ENCODE assay signal across 8 cellular contexts in the genomic region with DNA sequence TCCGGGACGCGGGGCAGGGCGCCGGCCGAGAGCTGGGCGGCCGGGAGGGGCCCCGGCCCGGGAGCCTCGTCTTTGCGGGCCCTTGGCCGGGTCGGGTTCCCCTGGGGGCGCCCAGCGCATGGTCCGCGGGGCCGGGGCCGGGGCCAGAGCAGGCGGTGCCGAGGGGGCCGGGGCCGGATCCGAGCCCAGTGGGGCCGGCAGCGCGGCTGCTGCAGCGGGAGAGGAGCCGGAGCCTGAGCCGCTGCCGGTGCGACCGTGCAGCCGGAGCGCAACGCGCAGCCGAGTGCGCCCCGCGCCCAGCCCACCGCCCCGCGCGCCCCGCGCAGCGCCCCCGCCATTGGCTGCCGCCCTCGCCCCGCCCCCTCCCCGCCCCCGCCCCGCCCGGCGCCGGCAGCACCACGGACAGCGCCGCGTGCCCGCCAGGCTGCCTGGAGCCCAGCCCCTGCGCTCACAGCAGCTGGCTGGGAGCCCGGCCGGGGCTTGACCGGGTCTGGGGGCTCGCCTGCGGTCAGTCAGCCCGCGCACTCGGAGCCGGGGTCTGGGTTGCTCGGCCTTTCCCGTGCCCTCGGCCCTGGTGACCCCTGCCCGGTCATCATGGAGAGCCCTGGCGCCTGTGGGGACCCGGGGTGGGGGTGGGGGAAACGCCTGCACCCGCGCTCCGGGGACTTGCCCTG. TPM values are rescaled to one million over a fixed set of nuclear protein-coding genes. Genes with fewer than 3 reads are reported as not detected.
A peak's percentile ranks its signal among the peaks of the same experiment; 100 is the strongest.
DNase-seq lines count a peak whose midpoint lies in the region; ATAC-seq and TF ChIP-seq lines count a peak whose summit lies in the region.

A gene (minus strand): TSS at position 287 of the 674 bp plus-strand sequence. CDS start 308 bp downstream, outside the sequence.

- no peak within 1 kb of the TSS for H3K27ac ChIP-seq in CD8-positive, alpha-beta memory T cell (ENCODE audit: low read depth, low read length)
- no peak within 1 kb of the TSS for H3K27ac ChIP-seq in right lobe of liver
- H3K27ac ChIP-seq in testis = no peak within 1 kb of the TSS

- H3K27me3 Mint-ChIP-seq in CD8-positive, alpha-beta memory T cell = peaks cover 34 to 38% of the 10 kb centered on the region in 2 donors
- H3K27me3 Mint-ChIP-seq in T-helper 2 cell treated with Interferon-gamma antibody and Interleukin-4, amounts not matched to agents 5 μg/mL and 100 μg/mL, for 36 hours (ENCODE audit: low read depth) = peaks cover 20% of the 10 kb centered on the region

- no peaks in the 10 kb centered on the region for H3K9me3 Mint-ChIP-seq in CD8-positive, alpha-beta memory T cell
- no peaks in the 10 kb centered on the region for H3K9me3 Mint-ChIP-seq in T-helper 2 cell treated with Interferon-gamma antibody and Interleukin-4, amounts not matched to agents 5 μg/mL and 100 μg/mL, for 36 hours

- peaks cover 0 to 3% (median 0%) of the 10 kb centered on the region in 3 donors for H3K4me1 Mint-ChIP-seq in CD8-positive, alpha-beta memory T cell
- no peaks in the 10 kb centered on the region for H3K4me1 Mint-ChIP-seq in T-helper 2 cell treated with Interferon-gamma antibody and Interleukin-4, amounts not matched to agents 5 μg/mL and 100 μg/mL, for 36 hours (ENCODE audit: low read depth)

- H3K4me3 ChIP-seq in CD8-positive, alpha-beta memory T cell (ENCODE audit: low read length) = no peak within 1 kb of the TSS
- H3K4me3 ChIP-seq in right lobe of liver (peak within 1 kb of the TSS in 1 of 3 donors; percentile 52), testis (no peak within 1 kb of the TSS)

- intact Hi-C loops in right lobe of liver (cut with DNase I) = no loop called here
- intact Hi-C loops in testis (cut with DNase I; ENCODE audit: low total_unique reads) = no loop called here

- H3K4me1 ChIP-seq in CD8-positive, alpha-beta memory T cell (ENCODE audit: insufficient read depth, low read length) = no peaks in the 10 kb centered on the region
- peaks cover 0 to 9% (median 0%) of the 10 kb centered on the region in 4 donors for H3K4me1 ChIP-seq in right lobe of liver
- peaks cover 16% of the 10 kb centered on the region for H3K4me1 ChIP-seq in testis

- peak within 1 kb of the TSS in 6 of 7 donors; percentile 29 to 54 (median 49) for H3K4me3 Mint-ChIP-seq in CD8-positive, alpha-beta memory T cell
- peak within 1 kb of the TSS; percentile 26 for H3K4me3 Mint-ChIP-seq in T-helper 2 cell treated with Interferon-gamma antibody and Interleukin-4, amounts not matched to agents 5 μg/mL and 100 μg/mL, for 36 hours

- H3K27ac Mint-ChIP-seq in CD8-positive, alpha-beta memory T cell = peak within 1 kb of the TSS in 1 of 8 donors; percentile 67
- H3K27ac Mint-ChIP-seq in T-helper 2 cell treated with Interferon-gamma antibody and Interleukin-4, amounts not matched to agents 5 μg/mL and 100 μg/mL, for 36 hours = no peak within 1 kb of the TSS

- H3K27me3 ChIP-seq in CD8-positive, alpha-beta memory T cell (ENCODE audit: insufficient read depth, low read length, poor library complexity, severe bottlenecking) = peaks cover 34% of the 10 kb centered on the region
- H3K27me3 ChIP-seq in right lobe of liver (peaks cover 0 to 13% of the 10 kb centered on the region in 2 donors), testis (no peaks in the 10 kb centered on the region)

- WGBS in right lobe of liver (ENCODE audit: insufficient coverage, low coverage, low lambda C conversion rate, missing lambda C conversion rate) = no CpG with 5 or more reads among the region's 84 CpGs
- WGBS in testis, 2 donors = 0% methylated on average over 5 to 18 of the region's 84 CpGs

- ATAC-seq in HG03354 (IDR thresholded peaks at IDR 0.05; ENCODE audit: poor library complexity, severe bottlenecking, unreplicated experiment) (peak; percentile 56), right lobe of liver (peak; percentile 58 to 84 (median 74)), HG02763 (IDR thresholded peaks at IDR 0.05; ENCODE audit: unreplicated experiment) (no peak)

- TF ChIP-seq CTCF in right lobe of liver (IDR thresholded peaks at IDR 0.05) (no peak), testis (IDR thresholded peaks at IDR 0.05) (no peak)

- H3K9me3 ChIP-seq in CD8-positive, alpha-beta memory T cell (ENCODE audit: low read length) = no peaks in the 10 kb centered on the region
- H3K9me3 ChIP-seq in right lobe of liver (no peaks in the 10 kb centered on the region), testis (no peaks in the 10 kb centered on the region)

- no peak for TF ChIP-seq POLR2A in right lobe of liver (IDR thresholded peaks at IDR 0.05)
- no peak for TF ChIP-seq POLR2A in testis (IDR thresholded peaks at IDR 0.05)

- no peaks in the 10 kb centered on the region for H3K36me3 Mint-ChIP-seq in CD8-positive, alpha-beta memory T cell
- H3K36me3 Mint-ChIP-seq in T-helper 2 cell treated with Interferon-gamma antibody and Interleukin-4, amounts not matched to agents 5 μg/mL and 100 μg/mL, for 36 hours (ENCODE audit: low read depth) = no peaks in the 10 kb centered on the region

- no peaks in the 10 kb centered on the region for H3K36me3 ChIP-seq in CD8-positive, alpha-beta memory T cell (ENCODE audit: insufficient read depth, low read length)
- H3K36me3 ChIP-seq in right lobe of liver (no peaks in the 10 kb centered on the region), testis (ENCODE audit: low read depth, missing control alignments) (no peaks in the 10 kb centered on the region)

- POLR2A ChIA-PET in CD8-positive, alpha-beta memory T cell (lab: Charles Lee) = no interaction called here

- peak in 4 of 5 donors; percentile 22 to 49 (median 24) for DNase-seq in CD8-positive, alpha-beta memory T cell
- peak; percentile 32 for DNase-seq in T-helper 2 cell treated with Interferon-gamma antibody and Interleukin-4, amounts not matched to agents 5 μg/mL and 100 μg/mL, for 36 hours (ENCODE audit: low spot score)
- peak; percentile 31 for DNase-seq in central memory CD4-positive, alpha-beta T cell
- peak in 1 of 3 donors; percentile 50 for DNase-seq in right lobe of liver
- peak; percentile 54 for DNase-seq in testis
- no peak for DNase-seq in superior temporal gyrus (ENCODE audit: extremely low spot score)

- CTCF ChIA-PET in CD8-positive, alpha-beta memory T cell (lab: Charles Lee) = no interaction called here

RNA-seq across cellular contexts. Expression of the gene that starts here (rescaled TPM):
- not detected for total RNA-seq in CD8-positive, alpha-beta memory T cell
- not detected for polyA plus RNA-seq in CD8-positive, alpha-beta memory T cell
- total RNA-seq in right lobe of liver (not detected), testis (1 to 10 TPM; 1.1 to 2.5 TPM)
- 0.67 TPM for polyA plus RNA-seq in testis (ENCODE audit: insufficient read depth, low read depth, low replicate concordance)

Comparison
In these comparisons a context has a peak if more than half of its experiments do, and no peak if none do; other contexts are left out.
1. Peak in DNase-seq in CD8-positive, alpha-beta memory T cell; RNA of the gene not detected or under 1 TPM.
2. Peak in ATAC-seq in right lobe of liver; RNA of the gene not detected or under 1 TPM.